Comparison of ENCODE assay signal across 18 cellular contexts in the genomic region with DNA sequence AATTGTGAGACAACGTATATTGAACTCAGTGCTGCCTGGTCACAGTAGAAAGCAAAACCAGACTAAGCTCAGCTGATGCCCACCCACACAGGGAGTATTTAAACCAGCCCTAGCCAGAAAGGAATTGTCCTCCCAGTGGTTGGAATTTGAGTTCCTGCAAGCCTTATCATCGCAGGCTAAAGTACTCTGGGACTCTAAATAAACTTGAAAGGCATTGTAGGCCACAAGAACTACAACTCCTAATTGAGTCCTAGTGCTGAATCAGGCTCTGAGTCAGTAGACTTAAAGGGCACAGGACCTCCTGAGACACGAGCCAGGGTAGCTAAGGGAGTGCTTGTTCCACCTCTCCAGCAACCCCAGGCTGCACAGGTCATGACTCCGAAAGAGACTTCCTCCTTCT.
DNase-seq lines count a peak whose midpoint lies in the region; ATAC-seq and TF ChIP-seq lines count a peak whose summit lies in the region.
"Had no signal": no experiment of that assay in that cellular context is flagged by ENCODE, and none has a peak within 500 bp of the region (broad histone marks: within the 10 kb centered on the region; RNA-seq: fewer than 3 reads in every experiment).

No MANE protein-coding gene starts in this region.

- H3K9me3 ChIP-seq in PC-3 (ENCODE audit: low read length) (no peaks in the 10 kb centered on the region), neural progenitor cell (ENCODE audit: low read depth) (no peaks in the 10 kb centered on the region)

- H3K9ac ChIP-seq in PC-3 (ENCODE audit: low read length) (no peak overlapping the region), neural progenitor cell (no peak overlapping the region)

- BruUV-seq in PC-3 (replicated peaks; lab: Mats Ljungman, UMichigan): no TSS peak

- no peak overlapping the region for H3K4me3 ChIP-seq in PC-3 (ENCODE audit: low read length)
- H3K4me3 ChIP-seq in epithelial cell of proximal tubule (ENCODE audit: low read depth, low read length): no peak overlapping the region
- no peak overlapping the region for H3K4me3 ChIP-seq in neural progenitor cell

- no peak overlapping the region for H3K27ac ChIP-seq in PC-3 (ENCODE audit: low read length)
- H3K27ac ChIP-seq in neural progenitor cell: no peak overlapping the region

- DNase-seq in EL (peak; percentile 40), PC-3 (peak; percentile 9), epithelial cell of proximal tubule (ENCODE audit: low read depth) (peak; percentile 31), neural progenitor cell (ENCODE audit: low spot score) (peak; percentile 45), NCI-H510A (lab: John Stamatoyannopoulos, UW) (no peak), UCSD-AML1 (lab: John Stamatoyannopoulos, UW; ENCODE audit: unreplicated experiment) (no peak), NCI-H1105 (lab: John Stamatoyannopoulos, UW) (no peak)
- DNase-seq: activated CD8-positive, alpha-beta T cell treated with anti-CD3 and anti-CD28 coated beads for 36 hours; activated effector memory CD4-positive, alpha-beta T cell treated with Interleukin-2 at 50 U/mL for 16 hours; caudate nucleus; CD8-positive, alpha-beta memory T cell; KG1; NCI-H187 treated with DMSO at 0.1 percent for 48 hours; SHP77; stimulated activated CD4-positive, alpha-beta T cell treated with anti-CD3 and anti-CD28 coated beads, Interleukin-4, amount 100 ng/mL, for 24 hours; stimulated activated naive CD4-positive, alpha-beta T cell had no signal

- H3K4me2 ChIP-seq in PC-3 (ENCODE audit: low read length): no peak overlapping the region
- no peak overlapping the region for H3K4me2 ChIP-seq in neural progenitor cell

- no peaks in the 10 kb centered on the region for H3K79me2 ChIP-seq in PC-3 (ENCODE audit: low read length)
- no peaks in the 10 kb centered on the region for H3K79me2 ChIP-seq in neural progenitor cell (ENCODE audit: low read depth)

- H3K36me3 Mint-ChIP-seq in neural progenitor cell: no peaks in the 10 kb centered on the region
- H3K36me3 Mint-ChIP-seq: CD8-positive, alpha-beta memory T cell; memory B cell had no signal

- no peak overlapping the region for H3K27ac Mint-ChIP-seq in neural progenitor cell
- H3K27ac Mint-ChIP-seq: activated CD8-positive, alpha-beta T cell treated with anti-CD3 and anti-CD28 coated beads for 36 hours; CD8-positive, alpha-beta memory T cell; memory B cell had no signal

- POLR2A ChIA-PET in PC-3 (lab: Charles Lee; ENCODE audit: unreplicated experiment): no interaction called here

- H4K20me1 ChIP-seq in PC-3 (ENCODE audit: low read length) (no peaks in the 10 kb centered on the region), neural progenitor cell (ENCODE audit: low read depth) (no peaks in the 10 kb centered on the region)

- H3K36me3 ChIP-seq in PC-3 (ENCODE audit: low read depth, low read length): no peaks in the 10 kb centered on the region
- no peaks in the 10 kb centered on the region for H3K36me3 ChIP-seq in neural progenitor cell

- H2AFZ ChIP-seq in PC-3 (ENCODE audit: low read length) (no peak overlapping the region), neural progenitor cell (replicated peaks) (no peak overlapping the region)

- TF ChIP-seq CTCF in PC-3 (conservative IDR thresholded peaks at IDR 0.05; ENCODE audit: low read depth, low read length) (no peak), epithelial cell of proximal tubule (conservative IDR thresholded peaks at IDR 0.05; ENCODE audit: low read depth, low read length) (peak; percentile 27), neural progenitor cell (IDR thresholded peaks at IDR 0.05) (no peak)

- H3K4me3 Mint-ChIP-seq in neural progenitor cell: no peak overlapping the region
- H3K4me3 Mint-ChIP-seq: activated CD8-positive, alpha-beta T cell treated with anti-CD3 and anti-CD28 coated beads for 36 hours; CD8-positive, alpha-beta memory T cell; memory B cell had no signal

- no peaks in the 10 kb centered on the region for H3K4me1 ChIP-seq in PC-3 (ENCODE audit: insufficient read depth, low read length)
- no peaks in the 10 kb centered on the region for H3K4me1 ChIP-seq in neural progenitor cell

- CTCF ChIA-PET in PC-3 (lab: Charles Lee): no interaction called here

- no peaks in the 10 kb centered on the region for H3K27me3 Mint-ChIP-seq in neural progenitor cell (ENCODE audit: insufficient read depth, low read depth)
- H3K27me3 Mint-ChIP-seq: activated CD8-positive, alpha-beta T cell treated with anti-CD3 and anti-CD28 coated beads for 36 hours had no signal

- intact Hi-C loops in PC-3 (cut with micrococcal nuclease): no loop called here

- H3K9me2 ChIP-seq in PC-3 (replicated peaks; ENCODE audit: low read length): no peaks in the 10 kb centered on the region

- ATAC-seq in PC-3: no peak
- no peak for ATAC-seq in HG03196 (IDR thresholded peaks at IDR 0.05; ENCODE audit: unreplicated experiment)
- ATAC-seq: activated CD8-positive, alpha-beta T cell treated with anti-CD3 and anti-CD28 coated beads for 36 hours had no signal

- H3K27me3 ChIP-seq in PC-3 (ENCODE audit: low read length): no peaks in the 10 kb centered on the region
- H3K27me3 ChIP-seq in neural progenitor cell: no peaks in the 10 kb centered on the region

- peaks cover 2% of the 10 kb centered on the region for H3K4me1 Mint-ChIP-seq in neural progenitor cell
- H3K4me1 Mint-ChIP-seq: CD8-positive, alpha-beta memory T cell; memory B cell had no signal

- peaks cover 12% of the 10 kb centered on the region for H3K9me3 Mint-ChIP-seq in neural progenitor cell

- H3F3A ChIP-seq in PC-3 (ENCODE audit: low read length, unreplicated experiment) (no peaks in the 10 kb centered on the region), neural progenitor cell (ENCODE audit: low read depth) (no peaks in the 10 kb centered on the region)

Comparison
In these comparisons a context has a peak if more than half of its experiments do, and no peak if none do; other contexts are left out.
1. DNase-seq: peak in EL (single experiment), PC-3 (single experiment), epithelial cell of proximal tubule (single experiment) and neural progenitor cell (single experiment); none in NCI-H510A (single experiment), UCSD-AML1 (single experiment) and NCI-H1105 (single experiment).